ENCODE assay signal across 12 cellular contexts in genomic region chr14:31243860-31244259, GRCh38. TPM values are rescaled to one million over a fixed set of nuclear protein-coding genes. Genes with fewer than 3 reads are reported as not detected.
DNase-seq lines count a peak whose midpoint lies in the region; ATAC-seq and TF ChIP-seq lines count a peak whose summit lies in the region.
"Had no signal": no experiment of that assay in that cellular context is flagged by ENCODE, and none has a peak within 500 bp of the region (broad histone marks: within the 10 kb centered on the region; RNA-seq: fewer than 3 reads in every experiment).

No MANE protein-coding gene starts in this region.

- H4K20me1 ChIP-seq in OCI-LY3 (ENCODE audit: insufficient read depth, low read length): no peaks in the 10 kb centered on the region

- ATAC-seq in activated CD4-positive, CD25-positive, alpha-beta regulatory T cell treated with anti-CD3 and anti-CD28 coated beads, Interleukin-2, amount 50 U/mL, for 24 hours: peak; percentile 69 to 76
- ATAC-seq in HG03432 (IDR thresholded peaks at IDR 0.05; ENCODE audit: unreplicated experiment): no peak

- no peaks in the 10 kb centered on the region for H3K36me3 ChIP-seq in OCI-LY3 (replicated peaks; ENCODE audit: low read depth, low read length)
- no peaks in the 10 kb centered on the region for H3K36me3 ChIP-seq in esophagus (ENCODE audit: control insufficient read depth in 2 of 2, insufficient read depth in 2 of 2, low read length in 1 of 2)

- H3K27ac ChIP-seq in OCI-LY3 (ENCODE audit: low read length) (no peak overlapping the region), esophagus (ENCODE audit: low read depth in 2 of 2, low read length in 1 of 2) (peak overlapping the region; percentile 95 to 97)

- no peaks in the 10 kb centered on the region for H3K27me3 ChIP-seq in OCI-LY3 (ENCODE audit: low read depth, low read length)
- H3K27me3 ChIP-seq in esophagus (ENCODE audit: control insufficient read depth in 1 of 2, insufficient read depth in 2 of 2, low read length in 2 of 2): no peaks in the 10 kb centered on the region

- no peaks in the 10 kb centered on the region for H3K9me3 ChIP-seq in OCI-LY3 (ENCODE audit: insufficient read depth, low read length)
- no peaks in the 10 kb centered on the region for H3K9me3 ChIP-seq in esophagus (ENCODE audit: control insufficient read depth in 2 of 2, insufficient read depth in 1 of 2, low read depth in 1 of 2, low read length in 1 of 2)
- H3K9me3 ChIP-seq: SK-N-SH had no signal

- DNase-seq in activated CD4-positive, CD25-positive, alpha-beta regulatory T cell treated with anti-CD3 and anti-CD28 coated beads, Interleukin-2, amount 50 U/mL, for 72 hours: no peak
- DNase-seq in stimulated activated CD4-positive, alpha-beta T cell treated with anti-CD3 and anti-CD28 coated beads, Interleukin-15, amount 100 ng/mL, for 48 hours (ENCODE audit: low read depth in 2 of 2): peak; percentile 30 to 31
- DNase-seq in NCI-H69 (lab: John Stamatoyannopoulos, UW): no peak
- DNase-seq in SIG-M5 treated with dmso at 0.1 percent for 504 hours (lab: John Stamatoyannopoulos, UW; ENCODE audit: unreplicated experiment): no peak
- DNase-seq: DMS 273 treated with DMSO at 0.1 percent for 48 hours, hippocampal formation, NCI-H526 treated with DMSO at 0.1 percent for 48 hours, SK-N-SH had no signal

- no peak overlapping the region for H3K9ac ChIP-seq in OCI-LY3 (ENCODE audit: low read length)
- H3K9ac ChIP-seq: SK-N-SH had no signal

- H2AFZ ChIP-seq in OCI-LY3 (ENCODE audit: low read depth, low read length): no peak overlapping the region

- no peaks in the 10 kb centered on the region for H3K79me2 ChIP-seq in OCI-LY3 (ENCODE audit: low read length)

- H3K4me2 ChIP-seq in OCI-LY3 (ENCODE audit: low read length): peak overlapping the region; percentile 20; the same call in 1 of the 2 replicates
- H3K4me2 ChIP-seq: SK-N-SH had no signal

- no peak overlapping the region for H3K4me3 ChIP-seq in OCI-LY3 (ENCODE audit: low read length)
- no peak overlapping the region for H3K4me3 ChIP-seq in esophagus (ENCODE audit: low read depth in 1 of 2, low read length in 2 of 2)

- TF ChIP-seq CTCF in OCI-LY3 (IDR thresholded peaks at IDR 0.05; ENCODE audit: low read depth, low read length): no peak

- WGBS in esophagus, 2 donors: 54 to 65% methylated on average over 8 of the region's 8 CpGs

- H3K4me1 ChIP-seq in OCI-LY3 (ENCODE audit: low read length) (peaks cover 17% of the 10 kb centered on the region), esophagus (ENCODE audit: control insufficient read depth in 2 of 2, insufficient read depth in 2 of 2, low read length in 1 of 2) (peaks cover 0 to 4% of the 10 kb centered on the region in 2 donors)

RNA-seq across cellular contexts. Expression of gene HECTD1, which starts 36.3 kb away (rescaled TPM):
- polyA plus RNA-seq in esophagus: 100 to 1,000 TPM in 1 of 2 donors, 10 to 100 TPM in 1; 90.0 to 140 TPM

Comparison
In these comparisons a context has a peak if more than half of its experiments do, and no peak if none do; other contexts are left out.
1. DNase-seq: peak in stimulated activated CD4-positive, alpha-beta T cell treated with anti-CD3 and anti-CD28 coated beads, Interleukin-15, amount 100 ng/mL, for 48 hours (2 of 2); none in activated CD4-positive, CD25-positive, alpha-beta regulatory T cell treated with anti-CD3 and anti-CD28 coated beads, Interleukin-2, amount 50 U/mL, for 72 hours (single experiment), NCI-H69 (single experiment) and SIG-M5 treated with dmso at 0.1 percent for 504 hours (single experiment).